25 cellular contexts compared by ENCODE assay signal in the genomic region with DNA sequence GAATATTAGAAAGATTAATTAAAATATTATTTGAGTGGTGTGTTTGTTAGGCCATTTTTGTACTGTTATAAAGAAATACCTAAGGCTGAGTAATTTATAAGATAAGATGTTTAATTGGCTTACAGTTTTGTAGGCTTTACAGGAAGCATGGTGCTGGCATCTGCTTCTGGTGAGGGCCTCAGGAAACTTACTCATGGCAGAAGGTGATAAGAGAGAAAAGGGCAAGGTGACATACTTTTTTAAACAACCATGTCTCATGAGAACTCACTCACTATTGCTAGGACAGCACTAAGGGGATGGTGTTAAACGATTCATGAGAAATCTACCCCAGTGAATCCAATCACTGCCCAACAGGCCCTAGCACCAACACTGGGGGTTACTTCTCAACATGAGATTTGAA. TPM values are rescaled to one million over a fixed set of nuclear protein-coding genes. Genes with fewer than 3 reads are reported as not detected.
"Had no signal": no experiment of that assay in that cellular context is flagged by ENCODE, and none has a peak within 500 bp of the region (broad histone marks: within the 10 kb centered on the region; RNA-seq: fewer than 3 reads in every experiment).

No MANE protein-coding gene starts in this region.

- H3K4me3 ChIP-seq: breast epithelium, lung, smooth muscle cell, testis, upper lobe of right lung had no signal

- H3K36me3 Mint-ChIP-seq: activated naive CD4-positive, alpha-beta T cell treated with anti-CD3 and anti-CD28 coated beads, Interleukin-2, amount 10 ng/mL, durations not matched to agents 7 days and 5 days; natural killer cell treated with Interleukin-12 subunit alpha and Interleukin-12 subunit beta and Interleukin-15 and Interleukin-18, amount 100 ng/mL, for 72 hours; stimulated activated effector memory CD8-positive, alpha-beta T cell treated with anti-CD3 and anti-CD28 coated beads, Interleukin-12 subunit alpha, Interleukin-12 subunit beta, amount 100 ng/mL, for 72 hours; T-cell had no signal

- H3K4me1 Mint-ChIP-seq: activated naive CD4-positive, alpha-beta T cell treated with anti-CD3 and anti-CD28 coated beads, Interleukin-2, amount 10 ng/mL, durations not matched to agents 7 days and 5 days; activated naive CD8-positive, alpha-beta T cell treated with anti-CD3 and anti-CD28 coated beads, Interleukin-2, amount 50 U/mL, for 24 hours; stimulated activated effector memory CD8-positive, alpha-beta T cell treated with anti-CD3 and anti-CD28 coated beads, Interleukin-12 subunit alpha, Interleukin-12 subunit beta, amount 100 ng/mL, for 72 hours; T-cell had no signal

- DNase-seq: activated CD4-positive, alpha-beta T cell treated with anti-CD3 and anti-CD28 coated beads for 1 hour; activated CD8-positive, alpha-beta memory T cell treated with anti-CD3 and anti-CD28 coated beads for 24 hours; activated CD8-positive, alpha-beta memory T cell treated with anti-CD3 and anti-CD28 coated beads, Interleukin-2, amount 50 U/mL, for 48 hours; activated effector memory CD4-positive, alpha-beta T cell treated with Interleukin-2 at 50 U/mL for 16 hours; activated naive CD4-positive, alpha-beta T cell treated with anti-CD3 and anti-CD28 coated beads, Interleukin-2, amount 10 ng/mL, durations not matched to agents 7 days and 5 days; activated naive CD8-positive, alpha-beta T cell treated with anti-CD3 and anti-CD28 coated beads, Interleukin-2, amount 50 U/mL, for 24 hours; activated T-cell treated with anti-CD3 and anti-CD28 coated beads, Interleukin-2, amount 50 U/mL, for 48 hours; aorta; effector memory CD8-positive, alpha-beta T cell; kidney; stimulated activated CD4-positive, alpha-beta T cell treated with anti-CD3 and anti-CD28 coated beads, Interleukin-4, amount 100 ng/mL, for 24 hours; T-cell; T-helper 9 cell; testis; upper lobe of right lung had no signal

- H3K4me3 Mint-ChIP-seq: activated naive CD4-positive, alpha-beta T cell treated with anti-CD3 and anti-CD28 coated beads, Interleukin-2, amount 10 ng/mL, durations not matched to agents 7 days and 5 days; activated naive CD8-positive, alpha-beta T cell treated with anti-CD3 and anti-CD28 coated beads, Interleukin-2, amount 50 U/mL, for 24 hours; dendritic cell treated with granulocyte-macrophage colony-stimulating factor and Interleukin-4, amounts not matched to agents 40 ng/mL and 50 ng/mL, for 4 days; effector memory CD8-positive, alpha-beta T cell; natural killer cell treated with Interleukin-12 subunit alpha and Interleukin-12 subunit beta and Interleukin-15 and Interleukin-18, amount 100 ng/mL, for 72 hours; stimulated activated effector memory CD8-positive, alpha-beta T cell treated with anti-CD3 and anti-CD28 coated beads, Interleukin-12 subunit alpha, Interleukin-12 subunit beta, amount 100 ng/mL, for 72 hours; T-cell had no signal

- ATAC-seq: activated naive CD8-positive, alpha-beta T cell treated with anti-CD3 and anti-CD28 coated beads, Interleukin-2, amount 50 U/mL, for 24 hours; effector memory CD8-positive, alpha-beta T cell; left lobe of liver; natural killer cell treated with Interleukin-12 subunit alpha and Interleukin-12 subunit beta and Interleukin-15 and Interleukin-18, amount 100 ng/mL, for 72 hours; sciatic nerve; stimulated activated effector memory CD8-positive, alpha-beta T cell treated with anti-CD3 and anti-CD28 coated beads, Interleukin-12 subunit alpha, Interleukin-12 subunit beta, amount 100 ng/mL, for 72 hours; T-cell; upper lobe of right lung had no signal

- H3K27ac Mint-ChIP-seq: activated naive CD4-positive, alpha-beta T cell treated with anti-CD3 and anti-CD28 coated beads, Interleukin-2, amount 10 ng/mL, durations not matched to agents 7 days and 5 days; activated naive CD8-positive, alpha-beta T cell treated with anti-CD3 and anti-CD28 coated beads, Interleukin-2, amount 50 U/mL, for 24 hours; dendritic cell treated with granulocyte-macrophage colony-stimulating factor and Interleukin-4, amounts not matched to agents 40 ng/mL and 50 ng/mL, for 4 days; effector memory CD8-positive, alpha-beta T cell; natural killer cell treated with Interleukin-12 subunit alpha and Interleukin-12 subunit beta and Interleukin-15 and Interleukin-18, amount 100 ng/mL, for 72 hours; stimulated activated effector memory CD8-positive, alpha-beta T cell treated with anti-CD3 and anti-CD28 coated beads, Interleukin-12 subunit alpha, Interleukin-12 subunit beta, amount 100 ng/mL, for 72 hours; T-cell had no signal

- H3K9me3 Mint-ChIP-seq: activated naive CD4-positive, alpha-beta T cell treated with anti-CD3 and anti-CD28 coated beads, Interleukin-2, amount 10 ng/mL, durations not matched to agents 7 days and 5 days; dendritic cell treated with granulocyte-macrophage colony-stimulating factor and Interleukin-4, amounts not matched to agents 40 ng/mL and 50 ng/mL, for 4 days had no signal

- H3K27me3 Mint-ChIP-seq: activated naive CD4-positive, alpha-beta T cell treated with anti-CD3 and anti-CD28 coated beads, Interleukin-2, amount 10 ng/mL, durations not matched to agents 7 days and 5 days; activated naive CD8-positive, alpha-beta T cell treated with anti-CD3 and anti-CD28 coated beads, Interleukin-2, amount 50 U/mL, for 24 hours; dendritic cell treated with granulocyte-macrophage colony-stimulating factor and Interleukin-4, amounts not matched to agents 40 ng/mL and 50 ng/mL, for 4 days; effector memory CD8-positive, alpha-beta T cell; natural killer cell treated with Interleukin-12 subunit alpha and Interleukin-12 subunit beta and Interleukin-15 and Interleukin-18, amount 100 ng/mL, for 72 hours; T-cell had no signal

RNA-seq across cellular contexts. Expression of gene RGS21, which starts 56.7 kb away (rescaled TPM):
- total RNA-seq: aorta; breast epithelium; cerebellum; fibroblast of lung; kidney; left lobe of liver; lung; natural killer cell treated with Interleukin-12 subunit alpha and Interleukin-12 subunit beta and Interleukin-15 and Interleukin-18, amount 100 ng/mL, for 72 hours; sciatic nerve; smooth muscle cell; T-cell; testis; upper lobe of right lung had no signal
